ENCODE assay signal across 18 cellular contexts in genomic region chr10:128885573-128886555, GRCh38.
"Had no signal": no experiment of that assay in that cellular context is flagged by ENCODE, and none has a peak within 500 bp of the region (broad histone marks: within the 10 kb centered on the region; RNA-seq: fewer than 3 reads in every experiment).

No MANE protein-coding gene starts in this region.

- H3K4me1 ChIP-seq: gastroesophageal sphincter, left ventricle myocardium inferior, lower lobe of right lung, right atrium auricular region, upper lobe of right lung had no signal

- H3K4me1 Mint-ChIP-seq: immature natural killer cell had no signal

- H3K27ac Mint-ChIP-seq: dendritic cell treated with granulocyte-macrophage colony-stimulating factor and Interleukin-4, amounts not matched to agents 40 ng/mL and 50 ng/mL, for 4 days; immature natural killer cell; naive thymus-derived CD8-positive, alpha-beta T cell had no signal

- ATAC-seq: gastroesophageal sphincter; left cardiac atrium; lower lobe of right lung; naive thymus-derived CD8-positive, alpha-beta T cell; upper lobe of right lung had no signal

- H3K36me3 ChIP-seq: gastroesophageal sphincter, left ventricle myocardium inferior, lower lobe of right lung, right atrium auricular region, upper lobe of right lung had no signal

- H3K4me3 Mint-ChIP-seq: dendritic cell treated with granulocyte-macrophage colony-stimulating factor and Interleukin-4, amounts not matched to agents 40 ng/mL and 50 ng/mL, for 4 days; immature natural killer cell; naive thymus-derived CD8-positive, alpha-beta T cell had no signal

- H3K27me3 ChIP-seq: gastroesophageal sphincter, right atrium auricular region, upper lobe of right lung had no signal

- DNase-seq: cerebellar nuclear complex; glutamatergic neuron; immature natural killer cell; kidney; left cardiac atrium; left ventricle myocardium inferior; lower lobe of right lung; mesendoderm; naive thymus-derived CD8-positive, alpha-beta T cell; posterior cingulate gyrus; small intestine; stimulated activated CD4-positive, alpha-beta T cell treated with anti-CD3 and anti-CD28 coated beads, Interleukin-12 subunit alpha, Interleukin-12 subunit beta, amount 100 ng/mL, for 4 hours; stimulated activated naive CD4-positive, alpha-beta T cell treated with Interleukin-2 at 50 U/mL for 16 hours; upper lobe of right lung had no signal

- H3K36me3 Mint-ChIP-seq: immature natural killer cell had no signal

- H3K27ac ChIP-seq: gastroesophageal sphincter, left ventricle myocardium inferior, lower lobe of right lung, right atrium auricular region, upper lobe of right lung had no signal

- H3K9me3 ChIP-seq: lower lobe of right lung had no signal

- H3K27me3 Mint-ChIP-seq: dendritic cell treated with granulocyte-macrophage colony-stimulating factor and Interleukin-4, amounts not matched to agents 40 ng/mL and 50 ng/mL, for 4 days had no signal

- H3K4me3 ChIP-seq: gastroesophageal sphincter, left ventricle myocardium inferior, lower lobe of right lung, right atrium auricular region, upper lobe of right lung had no signal

- FAIRE-seq: colon, kidney, small intestine had no signal
